Comparison of ENCODE assay signal across 1 cellular context in the genomic region with DNA sequence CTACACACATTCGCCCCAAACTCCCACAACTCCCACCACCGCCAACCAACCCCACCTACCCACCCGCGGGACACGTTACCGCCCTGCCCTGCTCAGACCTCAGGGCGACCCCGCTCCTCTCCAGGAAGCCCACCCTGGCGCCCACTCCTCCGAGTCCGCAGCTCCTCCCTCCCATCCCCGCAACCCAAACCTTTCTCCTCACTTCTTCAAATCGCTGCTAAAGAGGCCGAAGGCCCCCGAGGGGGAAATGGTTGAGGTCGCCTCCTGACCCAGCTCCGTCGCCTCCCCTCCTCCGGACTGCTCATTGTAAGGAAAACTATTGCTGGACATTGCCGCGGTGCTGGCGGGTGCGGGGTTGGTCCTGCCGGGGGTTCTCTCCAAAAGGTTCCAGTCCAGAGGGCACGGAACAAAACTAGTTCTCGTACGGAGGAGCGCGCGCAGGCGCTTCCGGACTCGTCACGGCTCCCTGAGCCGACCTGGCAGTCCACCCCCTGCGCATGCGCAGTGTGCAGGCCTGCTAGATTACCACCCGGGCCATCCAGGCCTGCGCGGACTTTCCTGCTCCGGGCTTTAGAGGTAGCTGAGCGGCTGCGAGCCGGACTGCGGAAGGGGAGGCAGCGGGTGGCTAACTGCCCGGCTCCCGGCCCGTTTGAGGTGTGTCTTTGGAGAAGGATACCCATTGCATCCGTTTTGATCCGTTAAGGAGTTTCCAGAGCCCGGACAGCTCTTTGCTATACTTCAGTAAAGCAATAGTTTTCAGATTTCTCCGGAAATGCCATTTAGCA.
TF ChIP-seq lines count a peak whose summit lies in the region.

A gene with protein sequence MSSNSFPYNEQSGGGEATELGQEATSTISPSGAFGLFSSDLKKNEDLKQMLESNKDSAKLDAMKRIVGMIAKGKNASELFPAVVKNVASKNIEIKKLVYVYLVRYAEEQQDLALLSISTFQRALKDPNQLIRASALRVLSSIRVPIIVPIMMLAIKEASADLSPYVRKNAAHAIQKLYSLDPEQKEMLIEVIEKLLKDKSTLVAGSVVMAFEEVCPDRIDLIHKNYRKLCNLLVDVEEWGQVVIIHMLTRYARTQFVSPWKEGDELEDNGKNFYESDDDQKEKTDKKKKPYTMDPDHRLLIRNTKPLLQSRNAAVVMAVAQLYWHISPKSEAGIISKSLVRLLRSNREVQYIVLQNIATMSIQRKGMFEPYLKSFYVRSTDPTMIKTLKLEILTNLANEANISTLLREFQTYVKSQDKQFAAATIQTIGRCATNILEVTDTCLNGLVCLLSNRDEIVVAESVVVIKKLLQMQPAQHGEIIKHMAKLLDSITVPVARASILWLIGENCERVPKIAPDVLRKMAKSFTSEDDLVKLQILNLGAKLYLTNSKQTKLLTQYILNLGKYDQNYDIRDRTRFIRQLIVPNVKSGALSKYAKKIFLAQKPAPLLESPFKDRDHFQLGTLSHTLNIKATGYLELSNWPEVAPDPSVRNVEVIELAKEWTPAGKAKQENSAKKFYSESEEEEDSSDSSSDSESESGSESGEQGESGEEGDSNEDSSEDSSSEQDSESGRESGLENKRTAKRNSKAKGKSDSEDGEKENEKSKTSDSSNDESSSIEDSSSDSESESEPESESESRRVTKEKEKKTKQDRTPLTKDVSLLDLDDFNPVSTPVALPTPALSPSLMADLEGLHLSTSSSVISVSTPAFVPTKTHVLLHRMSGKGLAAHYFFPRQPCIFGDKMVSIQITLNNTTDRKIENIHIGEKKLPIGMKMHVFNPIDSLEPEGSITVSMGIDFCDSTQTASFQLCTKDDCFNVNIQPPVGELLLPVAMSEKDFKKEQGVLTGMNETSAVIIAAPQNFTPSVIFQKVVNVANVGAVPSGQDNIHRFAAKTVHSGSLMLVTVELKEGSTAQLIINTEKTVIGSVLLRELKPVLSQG (minus strand): TSS at position 449 of the 785 bp plus-strand sequence. CDS start 119 bp downstream, at position 330.

TF ChIP-seq in GM12878, 131 proteins besides CTCF, POLR2A, EP300 and RAD21 (continued from another document and continues in another):
- TF ChIP-seq, protein P1, sequence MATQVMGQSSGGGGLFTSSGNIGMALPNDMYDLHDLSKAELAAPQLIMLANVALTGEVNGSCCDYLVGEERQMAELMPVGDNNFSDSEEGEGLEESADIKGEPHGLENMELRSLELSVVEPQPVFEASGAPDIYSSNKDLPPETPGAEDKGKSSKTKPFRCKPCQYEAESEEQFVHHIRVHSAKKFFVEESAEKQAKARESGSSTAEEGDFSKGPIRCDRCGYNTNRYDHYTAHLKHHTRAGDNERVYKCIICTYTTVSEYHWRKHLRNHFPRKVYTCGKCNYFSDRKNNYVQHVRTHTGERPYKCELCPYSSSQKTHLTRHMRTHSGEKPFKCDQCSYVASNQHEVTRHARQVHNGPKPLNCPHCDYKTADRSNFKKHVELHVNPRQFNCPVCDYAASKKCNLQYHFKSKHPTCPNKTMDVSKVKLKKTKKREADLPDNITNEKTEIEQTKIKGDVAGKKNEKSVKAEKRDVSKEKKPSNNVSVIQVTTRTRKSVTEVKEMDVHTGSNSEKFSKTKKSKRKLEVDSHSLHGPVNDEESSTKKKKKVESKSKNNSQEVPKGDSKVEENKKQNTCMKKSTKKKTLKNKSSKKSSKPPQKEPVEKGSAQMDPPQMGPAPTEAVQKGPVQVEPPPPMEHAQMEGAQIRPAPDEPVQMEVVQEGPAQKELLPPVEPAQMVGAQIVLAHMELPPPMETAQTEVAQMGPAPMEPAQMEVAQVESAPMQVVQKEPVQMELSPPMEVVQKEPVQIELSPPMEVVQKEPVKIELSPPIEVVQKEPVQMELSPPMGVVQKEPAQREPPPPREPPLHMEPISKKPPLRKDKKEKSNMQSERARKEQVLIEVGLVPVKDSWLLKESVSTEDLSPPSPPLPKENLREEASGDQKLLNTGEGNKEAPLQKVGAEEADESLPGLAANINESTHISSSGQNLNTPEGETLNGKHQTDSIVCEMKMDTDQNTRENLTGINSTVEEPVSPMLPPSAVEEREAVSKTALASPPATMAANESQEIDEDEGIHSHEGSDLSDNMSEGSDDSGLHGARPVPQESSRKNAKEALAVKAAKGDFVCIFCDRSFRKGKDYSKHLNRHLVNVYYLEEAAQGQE (IDR thresholded peaks at IDR 0.05; ENCODE audit: low read depth, low read length), result no peak
- TF ChIP-seq MTA2 (IDR thresholded peaks at IDR 0.05; ENCODE audit: low read depth) (peak; percentile 22; the same call in 1 of the 2 replicates), BHLHE40 (IDR thresholded peaks at IDR 0.05; ENCODE audit: borderline replicate concordance in 1 of 2, low read depth in 2 of 2, low read length in 1 of 2) (peak; percentile 45 to 71; a peak in 1 of 4 replicates), CHD4 (IDR thresholded peaks at IDR 0.05) (no peak), STAT1 (conservative IDR thresholded peaks at IDR 0.05) (0 out of 2 replicates have a peak, but pooled peaks have one; percentile 58), MTA3 (IDR thresholded peaks at IDR 0.05; ENCODE audit: borderline replicate concordance, low read length) (no peak; the same call in 1 of the 2 replicates), GABPA (IDR thresholded peaks at IDR 0.05; ENCODE audit: low read depth) (no peak; the same call in 1 of the 2 replicates), IKZF2 (IDR thresholded peaks at IDR 0.05) (peak; percentile 85 to 95; a peak in 1 of 4 replicates), SMAD1 (IDR thresholded peaks at IDR 0.05; ENCODE audit: low read depth, partially characterized antibody) (no peak), BRCA1 (IDR thresholded peaks at IDR 0.05; ENCODE audit: low read depth, low read length) (no peak), JUND (IDR thresholded peaks at IDR 0.05; ENCODE audit: low read depth, low read length) (no peak), TAF1 (IDR thresholded peaks at IDR 0.05; ENCODE audit: borderline replicate concordance, low read depth, low read length) (peak; percentile 79; the same call in 1 of the 2 replicates), NR2F1 (conservative IDR thresholded peaks at IDR 0.05) (peak; percentile 64), STAT3 (IDR thresholded peaks at IDR 0.05; ENCODE audit: low read depth, low read length) (no peak), CREM (IDR thresholded peaks at IDR 0.05; ENCODE audit: low read depth) (peak; percentile 42; the same call in 1 of the 2 replicates), GATAD2B (conservative IDR thresholded peaks at IDR 0.05; ENCODE audit: low read depth) (peak; percentile 75), PML (IDR thresholded peaks at IDR 0.05; ENCODE audit: low read length) (peak; percentile 87), DPF2 (IDR thresholded peaks at IDR 0.05) (0 out of 2 replicates have a peak, but pooled peaks have one; percentile 66), TCF7 (IDR thresholded peaks at IDR 0.05; ENCODE audit: borderline replicate concordance) (no peak), KLF5 (IDR thresholded peaks at IDR 0.05; ENCODE audit: partially characterized antibody) (peak; percentile 60), FOS (IDR thresholded peaks at IDR 0.05; ENCODE audit: borderline replicate concordance, extremely low read depth, insufficient read length) (no peak), SIN3A (IDR thresholded peaks at IDR 0.05; ENCODE audit: low read depth, low read length) (peak; percentile 55; the same call in 1 of the 2 replicates), IRF4 (IDR thresholded peaks at IDR 0.05; ENCODE audit: low read depth, low read length) (no peak)
- TF ChIP-seq, protein P2, sequence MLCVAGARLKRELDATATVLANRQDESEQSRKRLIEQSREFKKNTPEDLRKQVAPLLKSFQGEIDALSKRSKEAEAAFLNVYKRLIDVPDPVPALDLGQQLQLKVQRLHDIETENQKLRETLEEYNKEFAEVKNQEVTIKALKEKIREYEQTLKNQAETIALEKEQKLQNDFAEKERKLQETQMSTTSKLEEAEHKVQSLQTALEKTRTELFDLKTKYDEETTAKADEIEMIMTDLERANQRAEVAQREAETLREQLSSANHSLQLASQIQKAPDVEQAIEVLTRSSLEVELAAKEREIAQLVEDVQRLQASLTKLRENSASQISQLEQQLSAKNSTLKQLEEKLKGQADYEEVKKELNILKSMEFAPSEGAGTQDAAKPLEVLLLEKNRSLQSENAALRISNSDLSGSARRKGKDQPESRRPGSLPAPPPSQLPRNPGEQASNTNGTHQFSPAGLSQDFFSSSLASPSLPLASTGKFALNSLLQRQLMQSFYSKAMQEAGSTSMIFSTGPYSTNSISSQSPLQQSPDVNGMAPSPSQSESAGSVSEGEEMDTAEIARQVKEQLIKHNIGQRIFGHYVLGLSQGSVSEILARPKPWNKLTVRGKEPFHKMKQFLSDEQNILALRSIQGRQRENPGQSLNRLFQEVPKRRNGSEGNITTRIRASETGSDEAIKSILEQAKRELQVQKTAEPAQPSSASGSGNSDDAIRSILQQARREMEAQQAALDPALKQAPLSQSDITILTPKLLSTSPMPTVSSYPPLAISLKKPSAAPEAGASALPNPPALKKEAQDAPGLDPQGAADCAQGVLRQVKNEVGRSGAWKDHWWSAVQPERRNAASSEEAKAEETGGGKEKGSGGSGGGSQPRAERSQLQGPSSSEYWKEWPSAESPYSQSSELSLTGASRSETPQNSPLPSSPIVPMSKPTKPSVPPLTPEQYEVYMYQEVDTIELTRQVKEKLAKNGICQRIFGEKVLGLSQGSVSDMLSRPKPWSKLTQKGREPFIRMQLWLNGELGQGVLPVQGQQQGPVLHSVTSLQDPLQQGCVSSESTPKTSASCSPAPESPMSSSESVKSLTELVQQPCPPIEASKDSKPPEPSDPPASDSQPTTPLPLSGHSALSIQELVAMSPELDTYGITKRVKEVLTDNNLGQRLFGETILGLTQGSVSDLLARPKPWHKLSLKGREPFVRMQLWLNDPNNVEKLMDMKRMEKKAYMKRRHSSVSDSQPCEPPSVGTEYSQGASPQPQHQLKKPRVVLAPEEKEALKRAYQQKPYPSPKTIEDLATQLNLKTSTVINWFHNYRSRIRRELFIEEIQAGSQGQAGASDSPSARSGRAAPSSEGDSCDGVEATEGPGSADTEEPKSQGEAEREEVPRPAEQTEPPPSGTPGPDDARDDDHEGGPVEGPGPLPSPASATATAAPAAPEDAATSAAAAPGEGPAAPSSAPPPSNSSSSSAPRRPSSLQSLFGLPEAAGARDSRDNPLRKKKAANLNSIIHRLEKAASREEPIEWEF (IDR thresholded peaks at IDR 0.05; ENCODE audit: insufficient replicate concordance, low read depth, low read length), result no peak
- TF ChIP-seq, protein P3, sequence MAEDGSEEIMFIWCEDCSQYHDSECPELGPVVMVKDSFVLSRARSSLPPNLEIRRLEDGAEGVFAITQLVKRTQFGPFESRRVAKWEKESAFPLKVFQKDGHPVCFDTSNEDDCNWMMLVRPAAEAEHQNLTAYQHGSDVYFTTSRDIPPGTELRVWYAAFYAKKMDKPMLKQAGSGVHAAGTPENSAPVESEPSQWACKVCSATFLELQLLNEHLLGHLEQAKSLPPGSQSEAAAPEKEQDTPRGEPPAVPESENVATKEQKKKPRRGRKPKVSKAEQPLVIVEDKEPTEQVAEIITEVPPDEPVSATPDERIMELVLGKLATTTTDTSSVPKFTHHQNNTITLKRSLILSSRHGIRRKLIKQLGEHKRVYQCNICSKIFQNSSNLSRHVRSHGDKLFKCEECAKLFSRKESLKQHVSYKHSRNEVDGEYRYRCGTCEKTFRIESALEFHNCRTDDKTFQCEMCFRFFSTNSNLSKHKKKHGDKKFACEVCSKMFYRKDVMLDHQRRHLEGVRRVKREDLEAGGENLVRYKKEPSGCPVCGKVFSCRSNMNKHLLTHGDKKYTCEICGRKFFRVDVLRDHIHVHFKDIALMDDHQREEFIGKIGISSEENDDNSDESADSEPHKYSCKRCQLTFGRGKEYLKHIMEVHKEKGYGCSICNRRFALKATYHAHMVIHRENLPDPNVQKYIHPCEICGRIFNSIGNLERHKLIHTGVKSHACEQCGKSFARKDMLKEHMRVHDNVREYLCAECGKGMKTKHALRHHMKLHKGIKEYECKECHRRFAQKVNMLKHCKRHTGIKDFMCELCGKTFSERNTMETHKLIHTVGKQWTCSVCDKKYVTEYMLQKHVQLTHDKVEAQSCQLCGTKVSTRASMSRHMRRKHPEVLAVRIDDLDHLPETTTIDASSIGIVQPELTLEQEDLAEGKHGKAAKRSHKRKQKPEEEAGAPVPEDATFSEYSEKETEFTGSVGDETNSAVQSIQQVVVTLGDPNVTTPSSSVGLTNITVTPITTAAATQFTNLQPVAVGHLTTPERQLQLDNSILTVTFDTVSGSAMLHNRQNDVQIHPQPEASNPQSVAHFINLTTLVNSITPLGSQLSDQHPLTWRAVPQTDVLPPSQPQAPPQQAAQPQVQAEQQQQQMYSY (CRISPR knock-in tag; IDR thresholded peaks at IDR 0.05), result no peak
- TF ChIP-seq, protein P4, sequence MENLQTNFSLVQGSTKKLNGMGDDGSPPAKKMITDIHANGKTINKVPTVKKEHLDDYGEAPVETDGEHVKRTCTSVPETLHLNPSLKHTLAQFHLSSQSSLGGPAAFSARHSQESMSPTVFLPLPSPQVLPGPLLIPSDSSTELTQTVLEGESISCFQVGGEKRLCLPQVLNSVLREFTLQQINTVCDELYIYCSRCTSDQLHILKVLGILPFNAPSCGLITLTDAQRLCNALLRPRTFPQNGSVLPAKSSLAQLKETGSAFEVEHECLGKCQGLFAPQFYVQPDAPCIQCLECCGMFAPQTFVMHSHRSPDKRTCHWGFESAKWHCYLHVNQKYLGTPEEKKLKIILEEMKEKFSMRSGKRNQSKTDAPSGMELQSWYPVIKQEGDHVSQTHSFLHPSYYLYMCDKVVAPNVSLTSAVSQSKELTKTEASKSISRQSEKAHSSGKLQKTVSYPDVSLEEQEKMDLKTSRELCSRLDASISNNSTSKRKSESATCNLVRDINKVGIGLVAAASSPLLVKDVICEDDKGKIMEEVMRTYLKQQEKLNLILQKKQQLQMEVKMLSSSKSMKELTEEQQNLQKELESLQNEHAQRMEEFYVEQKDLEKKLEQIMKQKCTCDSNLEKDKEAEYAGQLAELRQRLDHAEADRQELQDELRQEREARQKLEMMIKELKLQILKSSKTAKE (IDR thresholded peaks at IDR 0.05; ENCODE audit: low read depth, poor library complexity, severe bottlenecking), result peak; percentile 37
- TF ChIP-seq, protein P5, sequence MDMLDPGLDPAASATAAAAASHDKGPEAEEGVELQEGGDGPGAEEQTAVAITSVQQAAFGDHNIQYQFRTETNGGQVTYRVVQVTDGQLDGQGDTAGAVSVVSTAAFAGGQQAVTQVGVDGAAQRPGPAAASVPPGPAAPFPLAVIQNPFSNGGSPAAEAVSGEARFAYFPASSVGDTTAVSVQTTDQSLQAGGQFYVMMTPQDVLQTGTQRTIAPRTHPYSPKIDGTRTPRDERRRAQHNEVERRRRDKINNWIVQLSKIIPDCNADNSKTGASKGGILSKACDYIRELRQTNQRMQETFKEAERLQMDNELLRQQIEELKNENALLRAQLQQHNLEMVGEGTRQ (IDR thresholded peaks at IDR 0.05; ENCODE audit: borderline replicate concordance, low read depth, low read length), result no peak
- TF ChIP-seq, protein P6, sequence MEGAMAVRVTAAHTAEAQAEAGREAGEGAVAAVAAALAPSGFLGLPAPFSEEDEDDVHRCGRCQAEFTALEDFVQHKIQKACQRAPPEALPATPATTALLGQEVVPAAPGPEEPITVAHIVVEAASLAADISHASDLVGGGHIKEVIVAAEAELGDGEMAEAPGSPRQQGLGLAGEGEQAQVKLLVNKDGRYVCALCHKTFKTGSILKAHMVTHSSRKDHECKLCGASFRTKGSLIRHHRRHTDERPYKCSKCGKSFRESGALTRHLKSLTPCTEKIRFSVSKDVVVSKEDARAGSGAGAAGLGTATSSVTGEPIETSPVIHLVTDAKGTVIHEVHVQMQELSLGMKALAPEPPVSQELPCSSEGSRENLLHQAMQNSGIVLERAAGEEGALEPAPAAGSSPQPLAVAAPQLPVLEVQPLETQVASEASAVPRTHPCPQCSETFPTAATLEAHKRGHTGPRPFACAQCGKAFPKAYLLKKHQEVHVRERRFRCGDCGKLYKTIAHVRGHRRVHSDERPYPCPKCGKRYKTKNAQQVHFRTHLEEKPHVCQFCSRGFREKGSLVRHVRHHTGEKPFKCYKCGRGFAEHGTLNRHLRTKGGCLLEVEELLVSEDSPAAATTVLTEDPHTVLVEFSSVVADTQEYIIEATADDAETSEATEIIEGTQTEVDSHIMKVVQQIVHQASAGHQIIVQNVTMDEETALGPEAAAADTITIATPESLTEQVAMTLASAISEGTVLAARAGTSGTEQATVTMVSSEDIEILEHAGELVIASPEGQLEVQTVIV (IDR thresholded peaks at IDR 0.05; ENCODE audit: borderline replicate concordance, partially characterized antibody), result peak; percentile 77
